ENCODE assay signal across 8 cellular contexts in the genomic region with DNA sequence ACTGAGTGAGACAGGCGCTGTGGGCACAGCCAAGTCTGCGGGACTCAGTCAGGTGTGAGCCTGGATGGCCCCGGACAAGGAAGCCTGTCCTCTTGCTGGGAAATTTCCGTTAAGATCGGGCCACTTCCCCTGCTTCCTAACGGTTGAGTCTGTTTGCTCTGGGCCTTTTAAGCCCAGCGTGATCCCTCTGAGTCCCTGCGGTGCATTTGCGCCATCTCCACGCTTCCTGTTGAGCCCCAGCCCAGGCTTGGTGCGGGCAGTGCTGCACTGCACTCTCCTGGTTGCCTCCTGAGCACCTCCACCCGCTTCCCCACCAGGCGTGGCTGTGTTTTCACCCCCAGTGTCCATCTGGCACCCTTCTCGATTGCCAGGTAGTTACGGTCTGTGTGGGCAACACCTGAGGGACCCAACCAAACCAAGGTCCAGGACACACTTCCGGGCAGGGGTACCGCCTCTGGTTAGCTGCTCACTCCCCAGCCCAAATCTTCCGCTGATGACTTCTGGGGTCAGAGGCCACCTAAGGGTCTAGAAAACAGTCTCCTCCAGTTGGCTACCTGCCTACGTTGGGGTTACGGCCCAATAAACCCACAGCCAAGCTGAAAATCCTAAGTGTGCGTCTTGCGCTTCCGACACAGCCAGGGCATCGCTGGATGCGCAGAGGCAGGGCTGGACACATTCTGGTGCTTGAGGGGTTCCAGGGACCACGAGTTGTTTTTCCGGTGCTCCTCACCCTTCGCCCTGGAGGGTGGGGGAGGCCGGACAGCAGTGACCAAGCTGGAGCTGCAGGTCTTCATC. TPM values are rescaled to one million over a fixed set of nuclear protein-coding genes. Genes with fewer than 3 reads are reported as not detected.
DNase-seq lines count a peak whose midpoint lies in the region; ATAC-seq and TF ChIP-seq lines count a peak whose summit lies in the region.

No MANE protein-coding gene starts in this region.

- TF ChIP-seq CTCF in GM06990 (IDR thresholded peaks at IDR 0.05; ENCODE audit: insufficient read depth, low read length, poor library complexity, severe bottlenecking) (no peak), right lobe of liver (IDR thresholded peaks at IDR 0.05) (no peak), vagina (IDR thresholded peaks at IDR 0.05) (no peak)

- H3K27ac ChIP-seq in right lobe of liver (peak overlapping the region in 2 of 3 donors; percentile 73 to 79), vagina (no peak overlapping the region)

- H3K9me3 ChIP-seq in adipocyte (ENCODE audit: control insufficient read depth, low read length) (no peaks in the 10 kb centered on the region), right lobe of liver (no peaks in the 10 kb centered on the region), vagina (no peaks in the 10 kb centered on the region)

- intact Hi-C loops in right lobe of liver (cut with DNase I) = no loop called here
- intact Hi-C loops in vagina (cut with DNase I) = no loop called here

- ATAC-seq in right lobe of liver = peak; percentile 11 to 21 (median 14)
- ATAC-seq in HG03378 (IDR thresholded peaks at IDR 0.05; ENCODE audit: unreplicated experiment) = no peak
- ATAC-seq in GM21515 (IDR thresholded peaks at IDR 0.05; ENCODE audit: unreplicated experiment) = no peak

- H3K4me3 ChIP-seq in GM06990 (replicated peaks; ENCODE audit: low read depth, low read length) (no peak overlapping the region), adipocyte (ENCODE audit: low read length) (peak overlapping the region; percentile 81), right lobe of liver (peak overlapping the region in 2 of 3 donors; percentile 87 to 98), vagina (no peak overlapping the region)

- peak; percentile 36 for DNase-seq in GM06990 (ENCODE audit: extremely low read depth, insufficient read length)
- DNase-seq in NCI-H146 treated with DMSO at 0.1 percent for 48 hours (lab: John Stamatoyannopoulos, UW; ENCODE audit: unreplicated experiment) = peak; percentile 40
- no peak for DNase-seq in adipocyte (ENCODE audit: low read depth)
- peak in 1 of 3 donors; percentile 61 for DNase-seq in right lobe of liver
- DNase-seq in vagina (ENCODE audit: extremely low spot score in 2 of 2) = no peak
- no peak for DNase-seq in activated CD4-positive, CD25-positive, alpha-beta regulatory T cell treated with anti-CD3 and anti-CD28 coated beads, Interleukin-2, amount 50 U/mL, for 72 hours

- TF ChIP-seq POLR2A in right lobe of liver (IDR thresholded peaks at IDR 0.05) (peak; percentile 30), vagina (IDR thresholded peaks at IDR 0.05) (no peak)

- H3K36me3 ChIP-seq in GM06990 (ENCODE audit: control insufficient read depth, insufficient read depth, low read length) (peaks cover 23% of the 10 kb centered on the region), adipocyte (ENCODE audit: control insufficient read depth, insufficient read depth, low read length, severe bottlenecking) (peaks cover 21% of the 10 kb centered on the region), right lobe of liver (peaks cover 0 to 23% (median 8%) of the 10 kb centered on the region in 4 donors), vagina (peaks cover 0 to 14% of the 10 kb centered on the region in 2 donors)

- WGBS in right lobe of liver (ENCODE audit: insufficient coverage, low coverage, low lambda C conversion rate, missing lambda C conversion rate) = 2% methylated on average over 18 of the region's 29 CpGs

- H3K27me3 ChIP-seq in GM06990 (replicated peaks; ENCODE audit: control insufficient read depth, insufficient read depth, low read length) (no peaks in the 10 kb centered on the region), adipocyte (replicated peaks; ENCODE audit: control insufficient read depth, insufficient read depth, low read length) (no peaks in the 10 kb centered on the region), right lobe of liver (no peaks in the 10 kb centered on the region), vagina (no peaks in the 10 kb centered on the region)

- H3K9ac ChIP-seq in adipocyte (ENCODE audit: low read length) = peak overlapping the region; percentile 79

- H3K4me1 ChIP-seq in adipocyte (ENCODE audit: control insufficient read depth, insufficient read depth, low read length) = peaks cover 39% of the 10 kb centered on the region
- peaks cover 0 to 32% (median 13%) of the 10 kb centered on the region in 4 donors for H3K4me1 ChIP-seq in right lobe of liver
- peaks cover 37% of the 10 kb centered on the region for H3K4me1 ChIP-seq in vagina

RNA-seq across cellular contexts. Expression of a gene that starts 1.4 kb away (rescaled TPM):
- total RNA-seq in right lobe of liver (10 to 100 TPM; 35.6 to 92.0 (median 72.7) TPM), vagina (2.9 TPM)

RNA-seq across cellular contexts. Expression of a gene that starts 7.5 kb away (rescaled TPM):
- 100 to 1,000 TPM in 2 of 6 experiments, 10 to 100 TPM in 4; 43.8 to 119 (median 59.3) TPM for total RNA-seq in right lobe of liver
- total RNA-seq in vagina = 77.3 TPM

RNA-seq across cellular contexts. Expression of a gene that starts 26.9 kb away (rescaled TPM):
- total RNA-seq in right lobe of liver (10 to 100 TPM; 30.6 to 46.3 (median 37.3) TPM), vagina (72.9 TPM)

RNA-seq across cellular contexts. Expression of a gene that starts 27.1 kb away (rescaled TPM):
- total RNA-seq in right lobe of liver (10 to 100 TPM in 4 of 6 experiments, 1 to 10 TPM in 2; 5.3 to 16.8 (median 11.1) TPM), vagina (24.1 TPM)

RNA-seq across cellular contexts. Expression of a gene that starts 44.2 kb away (rescaled TPM):
- total RNA-seq in right lobe of liver (10 to 100 TPM in 1 of 6 experiments, 1 to 10 TPM in 5; 5.5 to 35.0 (median 6.5) TPM), vagina (13.8 TPM)

Comparison
In these comparisons a context has a peak if more than half of its experiments do, and no peak if none do; other contexts are left out.
1. DNase-seq: peak in GM06990 (single experiment) and NCI-H146 treated with DMSO at 0.1 percent for 48 hours (single experiment); none in adipocyte (single experiment), vagina (0 of 2) and activated CD4-positive, CD25-positive, alpha-beta regulatory T cell treated with anti-CD3 and anti-CD28 coated beads, Interleukin-2, amount 50 U/mL, for 72 hours (single experiment).
2. H3K4me3 ChIP-seq: peak in adipocyte (single experiment) and right lobe of liver (2 of 3); none in GM06990 (single experiment) and vagina (0 of 2).
3. ATAC-seq: peak in right lobe of liver (4 of 4); none in HG03378 (single experiment) and GM21515 (single experiment).